13 cellular contexts compared by ENCODE assay signal in genomic region chr16:47358816-47359215, GRCh38.
DNase-seq lines count a peak whose midpoint lies in the region; ATAC-seq lines count a peak whose summit lies in the region.
"Had no signal": no experiment of that assay in that cellular context is flagged by ENCODE, and none has a peak within 500 bp of the region (broad histone marks: within the 10 kb centered on the region; RNA-seq: fewer than 3 reads in every experiment).

No MANE protein-coding gene starts in this region.

- ATAC-seq in HG03097 (IDR thresholded peaks at IDR 0.05; ENCODE audit: low FRiP score, unreplicated experiment) = no peak

- DNase-seq in AG08396 (ENCODE audit: low spot score) (peak; percentile 8), HT1080 (ENCODE audit: low read depth) (peak; percentile 90), astrocyte of the hippocampus (ENCODE audit: low read depth, low spot score) (peak; percentile 29), glomerular visceral epithelial cell (ENCODE audit: extremely low spot score) (peak; percentile 41), NOMO-1 treated with dmso at 0.1 percent for 144 hours (lab: John Stamatoyannopoulos, UW; ENCODE audit: unreplicated experiment) (no peak), hippocampal formation (lab: John Stamatoyannopoulos, UW) (no peak)
- DNase-seq in stimulated activated CD4-positive, alpha-beta T cell treated with anti-CD3 and anti-CD28 coated beads, Interleukin-4, amount 100 ng/mL, for 4 hours = no peak
- DNase-seq: left ventricle myocardium inferior, MM.1S, NCI-H1694, NCI-H82, occipital lobe had no signal

Comparison
In these comparisons a context has a peak if more than half of its experiments do, and no peak if none do; other contexts are left out.
1. DNase-seq: peak in AG08396 (single experiment), HT1080 (single experiment), astrocyte of the hippocampus (single experiment) and glomerular visceral epithelial cell (single experiment); none in NOMO-1 treated with dmso at 0.1 percent for 144 hours (single experiment), stimulated activated CD4-positive, alpha-beta T cell treated with anti-CD3 and anti-CD28 coated beads, Interleukin-4, amount 100 ng/mL, for 4 hours (0 of 2) and hippocampal formation (0 of 2).